Comparison of ENCODE assay signal across 1 cellular context in genomic region chr17:8909621-8910292, GRCh38.
TF ChIP-seq lines count a peak whose summit lies in the region.

No MANE protein-coding gene starts in this region.

TF ChIP-seq in HepG2, 621 proteins besides CTCF, POLR2A, EP300 and RAD21:
- TF ChIP-seq ZNF790 (CRISPR knock-in tag; IDR thresholded peaks at IDR 0.05; ENCODE audit: borderline replicate concordance): no peak
- no peak for TF ChIP-seq PHF20 (CRISPR knock-in tag; IDR thresholded peaks at IDR 0.05)
- no peak for TF ChIP-seq ZNF30 (CRISPR knock-in tag; IDR thresholded peaks at IDR 0.05)
- no peak for TF ChIP-seq HDAC6 (IDR thresholded peaks at IDR 0.05; ENCODE audit: low read depth, low read length)
